8 cellular contexts compared by ENCODE assay signal in the genomic region with DNA sequence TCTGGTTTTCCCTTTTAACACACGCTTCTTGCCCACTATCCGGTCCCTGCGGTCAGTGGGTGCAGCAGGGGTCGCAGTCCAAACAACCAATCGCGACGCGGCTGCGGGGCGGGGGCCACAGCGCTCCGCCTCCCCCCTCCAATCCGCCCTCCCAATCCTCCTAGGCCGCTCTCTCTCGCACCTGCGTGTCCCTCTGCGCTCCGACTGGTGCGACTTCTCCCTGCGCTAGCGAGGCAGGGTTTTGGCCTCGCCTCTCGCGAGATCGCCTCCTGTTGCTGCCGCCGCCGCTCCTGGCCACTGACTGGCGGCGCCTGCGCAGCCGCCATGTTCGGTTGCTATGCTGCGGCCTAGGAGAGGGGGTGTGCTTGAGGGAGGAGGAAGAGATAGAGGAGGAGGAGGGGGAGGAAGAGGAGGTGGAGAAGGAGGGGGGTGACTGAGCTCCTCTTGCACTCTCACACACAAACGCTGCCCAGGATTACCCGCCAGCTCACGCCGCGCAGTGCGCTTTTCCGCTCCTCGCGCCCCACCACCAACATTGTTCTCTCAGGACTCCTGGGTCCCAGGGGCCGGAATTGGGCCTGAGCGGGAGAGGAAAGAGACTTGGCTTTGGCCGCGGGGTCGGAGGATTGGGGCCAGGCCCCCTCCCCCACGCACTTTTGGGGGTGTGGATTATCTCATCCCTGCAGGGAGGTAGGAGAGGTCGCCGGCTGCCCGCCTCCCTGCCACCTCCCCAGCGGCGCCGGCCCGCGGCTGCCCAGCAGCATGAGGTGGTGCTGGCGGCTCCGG. TPM values are rescaled to one million over a fixed set of nuclear protein-coding genes. Genes with fewer than 3 reads are reported as not detected.
DNase-seq lines count a peak whose midpoint lies in the region; ATAC-seq and TF ChIP-seq lines count a peak whose summit lies in the region.

A gene with protein sequence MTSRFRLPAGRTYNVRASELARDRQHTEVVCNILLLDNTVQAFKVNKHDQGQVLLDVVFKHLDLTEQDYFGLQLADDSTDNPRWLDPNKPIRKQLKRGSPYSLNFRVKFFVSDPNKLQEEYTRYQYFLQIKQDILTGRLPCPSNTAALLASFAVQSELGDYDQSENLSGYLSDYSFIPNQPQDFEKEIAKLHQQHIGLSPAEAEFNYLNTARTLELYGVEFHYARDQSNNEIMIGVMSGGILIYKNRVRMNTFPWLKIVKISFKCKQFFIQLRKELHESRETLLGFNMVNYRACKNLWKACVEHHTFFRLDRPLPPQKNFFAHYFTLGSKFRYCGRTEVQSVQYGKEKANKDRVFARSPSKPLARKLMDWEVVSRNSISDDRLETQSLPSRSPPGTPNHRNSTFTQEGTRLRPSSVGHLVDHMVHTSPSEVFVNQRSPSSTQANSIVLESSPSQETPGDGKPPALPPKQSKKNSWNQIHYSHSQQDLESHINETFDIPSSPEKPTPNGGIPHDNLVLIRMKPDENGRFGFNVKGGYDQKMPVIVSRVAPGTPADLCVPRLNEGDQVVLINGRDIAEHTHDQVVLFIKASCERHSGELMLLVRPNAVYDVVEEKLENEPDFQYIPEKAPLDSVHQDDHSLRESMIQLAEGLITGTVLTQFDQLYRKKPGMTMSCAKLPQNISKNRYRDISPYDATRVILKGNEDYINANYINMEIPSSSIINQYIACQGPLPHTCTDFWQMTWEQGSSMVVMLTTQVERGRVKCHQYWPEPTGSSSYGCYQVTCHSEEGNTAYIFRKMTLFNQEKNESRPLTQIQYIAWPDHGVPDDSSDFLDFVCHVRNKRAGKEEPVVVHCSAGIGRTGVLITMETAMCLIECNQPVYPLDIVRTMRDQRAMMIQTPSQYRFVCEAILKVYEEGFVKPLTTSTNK (plus strand): TSS at position 472 of the 786 bp plus-strand sequence. CDS start 49,932 bp downstream, outside the sequence.

- TF ChIP-seq POLR2A in GM15510 (IDR thresholded peaks at IDR 0.05; ENCODE audit: borderline replicate concordance, extremely low read depth, insufficient read length), result peak; percentile 74

- intact Hi-C loops in left cardiac atrium (cut with DNase I) (loop anchor here in 1 of 2 donors (5.0 kb wide), 1 partner anchor 63 kb away; no protein-coding TSS in a partner anchor), posterior vena cava (cut with DNase I) (loop anchor here in 1 of 2 donors (5.0 kb wide), 1 partner anchor 63 kb away; no protein-coding TSS in a partner anchor), upper lobe of right lung (cut with DNase I) (loop anchor here (10.0 kb wide), 1 partner anchor 65 kb away; no protein-coding TSS in a partner anchor)

- peak within 1 kb of the TSS; percentile 89 for H3K27ac ChIP-seq in upper lobe of right lung

- DNase-seq in NCI-H1694 treated with DMSO at 0.1 percent for 48 hours (lab: John Stamatoyannopoulos, UW), result peak; percentile 95
- peak; percentile 89 to 95 (median 92) for DNase-seq in T-helper 17 cell
- DNase-seq in amygdala (lab: John Stamatoyannopoulos, UW), result peak in 55 of 56 donors; percentile 67 to 94 (median 89)
- peak; percentile 97 for DNase-seq in left cardiac atrium
- DNase-seq in posterior vena cava (ENCODE audit: low spot score), result peak; percentile 98
- DNase-seq in upper lobe of right lung, result peak; percentile 99

- H3K27me3 Mint-ChIP-seq in T-helper 17 cell, result no peaks in the 10 kb centered on the region

- H3K36me3 Mint-ChIP-seq in T-helper 17 cell (ENCODE audit: low read depth), result peaks cover 2% of the 10 kb centered on the region

- peaks cover 14% of the 10 kb centered on the region for H3K4me1 ChIP-seq in upper lobe of right lung

- no peak for TF ChIP-seq CTCF in upper lobe of right lung (IDR thresholded peaks at IDR 0.05)

- no peaks in the 10 kb centered on the region for H3K27me3 ChIP-seq in upper lobe of right lung

- H3K4me1 Mint-ChIP-seq in T-helper 17 cell, result peaks cover 33% of the 10 kb centered on the region

- H3K36me3 ChIP-seq in upper lobe of right lung, result no peaks in the 10 kb centered on the region

- peak within 1 kb of the TSS; percentile 82 for H3K4me3 ChIP-seq in upper lobe of right lung

- H3K27ac Mint-ChIP-seq in T-helper 17 cell, result peak within 1 kb of the TSS; percentile 93

- ATAC-seq in HG02885 (IDR thresholded peaks at IDR 0.05; ENCODE audit: poor library complexity, unreplicated experiment) (peak; percentile 94), T-helper 17 cell (peak; percentile 90), left cardiac atrium (peak; percentile 97 to 98), upper lobe of right lung (peak; percentile 99)

- H3K4me3 Mint-ChIP-seq in T-helper 17 cell, result peak within 1 kb of the TSS; percentile 94

- H3K9me3 ChIP-seq in T-helper 17 cell (ENCODE audit: control insufficient read depth, low read length, poor library complexity, severe bottlenecking) (no peaks in the 10 kb centered on the region), upper lobe of right lung (no peaks in the 10 kb centered on the region)

RNA-seq across cellular contexts. Expression of the gene that starts here (rescaled TPM):
- total RNA-seq in T-helper 17 cell (100 to 1,000 TPM; 128 to 149 TPM), left cardiac atrium (10 to 100 TPM; 33.0 TPM), posterior vena cava (10 to 100 TPM; 23.8 to 25.4 TPM), upper lobe of right lung (45.4 TPM)

Comparison
In these comparisons a context has a peak if more than half of its experiments do, and no peak if none do; other contexts are left out.
1. Peak in every context shown above with its lines: DNase-seq, ATAC-seq, H3K4me3 ChIP-seq and H3K27ac ChIP-seq.